25 cellular contexts compared by ENCODE assay signal in the genomic region with DNA sequence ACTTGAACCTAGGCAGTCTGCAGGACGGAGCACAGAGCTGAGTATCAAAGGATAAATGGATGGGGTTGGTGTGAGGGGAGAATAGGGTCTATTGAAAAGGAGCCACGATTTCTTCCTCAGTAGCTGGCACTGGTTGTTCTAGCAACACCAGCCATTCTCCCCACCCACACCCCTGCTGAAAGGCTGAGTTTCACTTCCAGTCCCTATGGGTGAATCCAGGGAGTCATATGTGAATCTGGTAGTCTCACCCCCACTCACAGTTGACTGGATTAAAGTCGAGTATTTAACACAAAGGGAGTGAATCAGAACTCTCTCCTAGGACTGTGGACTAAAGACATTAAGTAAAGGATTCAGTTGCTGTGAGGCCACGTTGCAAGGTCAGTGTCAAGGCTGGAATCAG. TPM values are rescaled to one million over a fixed set of nuclear protein-coding genes. Genes with fewer than 3 reads are reported as not detected.
"Had no signal": no experiment of that assay in that cellular context is flagged by ENCODE, and none has a peak within 500 bp of the region (broad histone marks: within the 10 kb centered on the region; RNA-seq: fewer than 3 reads in every experiment).

No MANE protein-coding gene starts in this region.

- H3K27me3 Mint-ChIP-seq: activated CD4-positive, alpha-beta memory T cell treated with anti-CD3 and anti-CD28 coated beads, Interleukin-2, amount 10 ng/mL, durations not matched to agents 7 days and 5 days; activated CD4-positive, alpha-beta T cell treated with anti-CD3 and anti-CD28 coated beads, Interleukin-2, amount 10 ng/mL, durations not matched to agents 7 days and 5 days; activated naive CD8-positive, alpha-beta T cell; activated T-helper 17 cell treated with anti-CD3 and anti-CD28 coated beads, Interleukin-2, amount 50 U/mL, for 72 hours; central memory CD8-positive, alpha-beta T cell had no signal

- H3K27ac Mint-ChIP-seq: activated CD4-positive, alpha-beta memory T cell treated with anti-CD3 and anti-CD28 coated beads, Interleukin-2, amount 10 ng/mL, durations not matched to agents 7 days and 5 days; activated CD4-positive, alpha-beta T cell treated with anti-CD3 and anti-CD28 coated beads, Interleukin-2, amount 10 ng/mL, durations not matched to agents 7 days and 5 days; activated naive CD8-positive, alpha-beta T cell; activated T-helper 17 cell treated with anti-CD3 and anti-CD28 coated beads, Interleukin-2, amount 50 U/mL, for 72 hours; WTC11 had no signal

- DNase-seq: activated CD4-positive, alpha-beta memory T cell treated with anti-CD3 and anti-CD28 coated beads, Interleukin-2, amount 10 ng/mL, durations not matched to agents 7 days and 5 days; activated CD4-positive, alpha-beta T cell treated with anti-CD3 and anti-CD28 coated beads for 1 hour; activated CD4-positive, alpha-beta T cell treated with anti-CD3 and anti-CD28 coated beads for 4 hours; activated CD4-positive, alpha-beta T cell treated with anti-CD3 and anti-CD28 coated beads, Interleukin-2, amount 10 ng/mL, durations not matched to agents 7 days and 5 days; activated CD4-positive, alpha-beta T cell treated with anti-CD3 and anti-CD28 coated beads, Interleukin-2, amount 50 U/mL, for 4 hours; activated effector memory CD4-positive, alpha-beta T cell treated with Interleukin-2 at 50 U/mL for 16 hours; activated gamma-delta T cell treated with Interleukin-2 at 50 U/mL for 16 hours; activated naive CD4-positive, alpha-beta T cell treated with anti-CD3 and anti-CD28 coated beads, Interleukin-2, amount 50 U/mL, for 16 hours; activated naive CD4-positive, alpha-beta T cell treated with Interleukin-2 at 50 U/mL for 16 hours; activated T-cell treated with anti-CD3 and anti-CD28 coated beads, Interleukin-2, amount 50 U/mL, for 4 hours; amniotic stem cell; anterior cingulate cortex; brain microvascular endothelial cell; effector CD8-positive, alpha-beta T cell; esophagus squamous epithelium; foreskin melanocyte; head of caudate nucleus; T-helper 2 cell had no signal

- H3K36me3 Mint-ChIP-seq: activated naive CD8-positive, alpha-beta T cell had no signal

- H3K4me1 Mint-ChIP-seq: activated CD4-positive, alpha-beta memory T cell treated with anti-CD3 and anti-CD28 coated beads, Interleukin-2, amount 10 ng/mL, durations not matched to agents 7 days and 5 days; activated CD4-positive, alpha-beta T cell treated with anti-CD3 and anti-CD28 coated beads, Interleukin-2, amount 10 ng/mL, durations not matched to agents 7 days and 5 days; activated T-helper 17 cell treated with anti-CD3 and anti-CD28 coated beads, Interleukin-2, amount 50 U/mL, for 72 hours; central memory CD8-positive, alpha-beta T cell had no signal

- H3K4me3 Mint-ChIP-seq: activated CD4-positive, alpha-beta memory T cell treated with anti-CD3 and anti-CD28 coated beads, Interleukin-2, amount 10 ng/mL, durations not matched to agents 7 days and 5 days; activated CD4-positive, alpha-beta T cell treated with anti-CD3 and anti-CD28 coated beads, Interleukin-2, amount 10 ng/mL, durations not matched to agents 7 days and 5 days; activated naive CD8-positive, alpha-beta T cell; activated T-cell treated with anti-CD3 and anti-CD28 coated beads, Interleukin-2, amount 50 U/mL, for 4 hours; activated T-helper 17 cell treated with anti-CD3 and anti-CD28 coated beads, Interleukin-2, amount 50 U/mL, for 72 hours; central memory CD8-positive, alpha-beta T cell; WTC11 had no signal

RNA-seq across cellular contexts. Expression of a gene that starts 49.8 kb away (rescaled TPM):
- total RNA-seq: activated CD4-positive, alpha-beta memory T cell treated with anti-CD3 and anti-CD28 coated beads, Interleukin-2, amount 10 ng/mL, durations not matched to agents 7 days and 5 days; activated CD4-positive, alpha-beta T cell treated with anti-CD3 and anti-CD28 coated beads, Interleukin-2, amount 10 ng/mL, durations not matched to agents 7 days and 5 days; activated T-cell treated with anti-CD3 and anti-CD28 coated beads, Interleukin-2, amount 50 U/mL, for 4 hours; activated T-helper 17 cell treated with anti-CD3 and anti-CD28 coated beads, Interleukin-2, amount 50 U/mL, for 72 hours; cardiac septum; dermis microvascular lymphatic vessel endothelial cell; T-helper 1 cell treated with Interleukin-12 subunit alpha and Interleukin-12 subunit beta and Interleukin-4 antibody, amounts not matched to agents 30 ng/mL and 1 ng/mL, for 36 hours had no signal
